In genomic region chr6:116572162-116572561, GRCh38 we compare ENCODE assay signal across 1 cellular context.
TF ChIP-seq lines count a peak whose summit lies in the region.

No MANE protein-coding gene starts in this region.

TF ChIP-seq in IMR-90, 13 proteins besides CTCF, POLR2A, EP300 and RAD21 (continued from another document):
- no peak for TF ChIP-seq USF2 (IDR thresholded peaks at IDR 0.05; ENCODE audit: low read depth, low read length)
- no peak for TF ChIP-seq NFE2L2 (IDR thresholded peaks at IDR 0.05; ENCODE audit: low read depth, low read length)
- no peak for TF ChIP-seq CEBPB (IDR thresholded peaks at IDR 0.05; ENCODE audit: low read depth, low read length)
